8 cellular contexts compared by ENCODE assay signal in the genomic region with DNA sequence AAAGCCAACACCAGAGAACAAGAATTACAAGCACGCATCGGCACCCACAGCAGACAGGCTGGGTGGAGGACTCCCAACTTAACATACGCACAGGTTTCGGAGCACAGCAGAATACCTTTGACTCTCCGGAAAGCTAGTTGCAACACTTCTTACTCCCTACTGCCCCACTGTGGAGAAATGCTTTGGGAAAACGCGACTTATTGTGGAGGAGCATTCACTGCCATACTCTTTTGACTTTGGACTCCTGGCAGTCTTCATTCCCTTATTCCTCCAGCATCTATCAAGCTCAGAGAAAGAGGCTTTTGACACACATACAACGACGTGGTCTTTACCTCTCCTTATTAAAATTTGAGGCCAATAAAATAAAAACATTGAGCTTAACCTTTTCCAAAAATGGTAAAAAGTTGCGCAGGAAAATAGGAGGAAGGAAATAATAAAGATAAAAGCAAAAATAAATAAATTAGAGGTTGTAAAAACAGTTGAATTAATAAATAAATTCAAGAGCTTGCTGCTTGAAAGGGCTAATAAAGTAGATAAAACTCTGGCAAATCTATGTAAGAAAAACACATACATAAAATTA. TPM values are rescaled to one million over a fixed set of nuclear protein-coding genes. Genes with fewer than 3 reads are reported as not detected.
DNase-seq lines count a peak whose midpoint lies in the region; ATAC-seq and TF ChIP-seq lines count a peak whose summit lies in the region.

No MANE protein-coding gene starts in this region.

- no peak overlapping the region for H3K27ac ChIP-seq in iPS DF 6.9 (ENCODE audit: low read length)

- peaks cover 3 to 14% of the 10 kb centered on the region in 2 donors for H3K27me3 Mint-ChIP-seq in natural killer cell (ENCODE audit: low read depth in 2 of 2)
- peaks cover 0 to 14% of the 10 kb centered on the region in 2 donors for H3K27me3 Mint-ChIP-seq in natural killer cell treated with Interleukin-12 subunit alpha and Interleukin-12 subunit beta and Interleukin-15 and Interleukin-18, amount 100 ng/mL, for 72 hours

- H3K4me3 ChIP-seq in astrocyte of the cerebellum (ENCODE audit: low read depth, low read length) = no peak overlapping the region
- no peak overlapping the region for H3K4me3 ChIP-seq in iPS DF 6.9 (ENCODE audit: low read length)

- H3K36me3 Mint-ChIP-seq in natural killer cell = no peaks in the 10 kb centered on the region
- no peaks in the 10 kb centered on the region for H3K36me3 Mint-ChIP-seq in natural killer cell treated with Interleukin-12 subunit alpha and Interleukin-12 subunit beta and Interleukin-15 and Interleukin-18, amount 100 ng/mL, for 72 hours

- H3K9me3 ChIP-seq in iPS DF 6.9 (ENCODE audit: control insufficient read depth, insufficient read depth, low read length) = no peaks in the 10 kb centered on the region

- peaks cover 6 to 8% of the 10 kb centered on the region in 2 donors for H3K4me1 Mint-ChIP-seq in natural killer cell
- H3K4me1 Mint-ChIP-seq in natural killer cell treated with Interleukin-12 subunit alpha and Interleukin-12 subunit beta and Interleukin-15 and Interleukin-18, amount 100 ng/mL, for 72 hours (ENCODE audit: low read depth in 2 of 2) = no peaks in the 10 kb centered on the region

- no peaks in the 10 kb centered on the region for H3K27me3 ChIP-seq in iPS DF 6.9 (ENCODE audit: control insufficient read depth, insufficient read depth, low read length)

- in situ Hi-C loops in astrocyte of the cerebellum (cut with HindIII; ENCODE audit: low sequenced_read_pairs) = loop anchor here (10.0 kb wide), 1 partner anchor 118 kb away; no protein-coding TSS in a partner anchor

- H3K9me3 Mint-ChIP-seq in natural killer cell = no peaks in the 10 kb centered on the region
- no peaks in the 10 kb centered on the region for H3K9me3 Mint-ChIP-seq in natural killer cell treated with Interleukin-12 subunit alpha and Interleukin-12 subunit beta and Interleukin-15 and Interleukin-18, amount 100 ng/mL, for 72 hours

- H3K36me3 ChIP-seq in iPS DF 6.9 (ENCODE audit: control insufficient read depth, insufficient read depth, low read length) = no peaks in the 10 kb centered on the region

- DNase-seq in natural killer cell (no peak), NCI-H446 (lab: John Stamatoyannopoulos, UW) (peak; percentile 36 to 50), astrocyte of the cerebellum (ENCODE audit: low read depth) (peak; percentile 22), iPS DF 6.9 (ENCODE audit: low read depth, low spot score) (peak; percentile 29), T1000 (lab: John Stamatoyannopoulos, UW) (no peak)
- DNase-seq in natural killer cell treated with Interleukin-12 subunit alpha and Interleukin-12 subunit beta and Interleukin-15 and Interleukin-18, amount 100 ng/mL, for 72 hours (ENCODE audit: low spot score) = no peak
- DNase-seq in stimulated activated CD4-positive, alpha-beta T cell treated with anti-CD3 and anti-CD28 coated beads, Interleukin-1b, Interleukin-23, amount 100 ng/mL, for 48 hours = peak; percentile 28

- TF ChIP-seq CTCF in natural killer cell (IDR thresholded peaks at IDR 0.05) = no peak
- peak; percentile 57 for TF ChIP-seq CTCF in astrocyte of the cerebellum (IDR thresholded peaks at IDR 0.05; ENCODE audit: low read depth, low read length, missing control alignments)

- peak overlapping the region; percentile 18 for H3K4me3 Mint-ChIP-seq in natural killer cell
- no peak overlapping the region for H3K4me3 Mint-ChIP-seq in natural killer cell treated with Interleukin-12 subunit alpha and Interleukin-12 subunit beta and Interleukin-15 and Interleukin-18, amount 100 ng/mL, for 72 hours

- intact Hi-C loops in natural killer cell (cut with micrococcal nuclease) = loop anchor here (10.0 kb wide), 1 partner anchor 232 kb away; no protein-coding TSS in a partner anchor

- no peaks in the 10 kb centered on the region for H3K4me1 ChIP-seq in iPS DF 6.9 (ENCODE audit: control insufficient read depth, insufficient read depth, low read length)

- no CpG with 5 or more reads among the region's 10 CpGs for WGBS in iPS DF 6.9 (ENCODE audit: insufficient coverage, insufficient read length)

- H3K27ac Mint-ChIP-seq in natural killer cell = no peak overlapping the region
- H3K27ac Mint-ChIP-seq in natural killer cell treated with Interleukin-12 subunit alpha and Interleukin-12 subunit beta and Interleukin-15 and Interleukin-18, amount 100 ng/mL, for 72 hours = no peak overlapping the region

- ATAC-seq in natural killer cell (peak in 1 of 3 donors; percentile 40), HG03045 (IDR thresholded peaks at IDR 0.05; ENCODE audit: unreplicated experiment) (no peak)
- ATAC-seq in natural killer cell treated with Interleukin-12 subunit alpha and Interleukin-12 subunit beta and Interleukin-15 and Interleukin-18, amount 100 ng/mL, for 72 hours = no peak

RNA-seq across cellular contexts. Expression of gene GPC3, which starts 41.4 kb away (rescaled TPM):
- not detected for total RNA-seq in natural killer cell
- total RNA-seq in natural killer cell treated with Interleukin-12 subunit alpha and Interleukin-12 subunit beta and Interleukin-15 and Interleukin-18, amount 100 ng/mL, for 72 hours = not detected

Comparison
In these comparisons a context has a peak if more than half of its experiments do, and no peak if none do; other contexts are left out.
1. DNase-seq: peak in NCI-H446 (2 of 2), astrocyte of the cerebellum (single experiment), iPS DF 6.9 (single experiment) and stimulated activated CD4-positive, alpha-beta T cell treated with anti-CD3 and anti-CD28 coated beads, Interleukin-1b, Interleukin-23, amount 100 ng/mL, for 48 hours (single experiment); none in natural killer cell (single experiment), natural killer cell treated with Interleukin-12 subunit alpha and Interleukin-12 subunit beta and Interleukin-15 and Interleukin-18, amount 100 ng/mL, for 72 hours (single experiment) and T1000 (single experiment).